In genomic region chr14:105385322-105385637, GRCh38 we compare ENCODE assay signal across 17 cellular contexts. TPM values are rescaled to one million over a fixed set of nuclear protein-coding genes. Genes with fewer than 3 reads are reported as not detected.
DNase-seq lines count a peak whose midpoint lies in the region; ATAC-seq, FAIRE-seq and TF ChIP-seq lines count a peak whose summit lies in the region.
"Had no signal": no experiment of that assay in that cellular context is flagged by ENCODE, and none has a peak within 500 bp of the region (broad histone marks: within the 10 kb centered on the region; RNA-seq: fewer than 3 reads in every experiment).

No MANE protein-coding gene starts in this region.

- H3K36me3 ChIP-seq in heart left ventricle (peaks cover 0 to 80% (median 47%) of the 10 kb centered on the region in 9 donors), heart right ventricle (peaks cover 0 to 89% (median 10%) of the 10 kb centered on the region in 9 donors), RWPE2 (ENCODE audit: low read depth) (peaks cover 13% of the 10 kb centered on the region), kidney (ENCODE audit: control insufficient read depth in 1 of 2, insufficient read depth in 2 of 2, low read length in 2 of 2) (peaks cover 5 to 17% of the 10 kb centered on the region in 2 donors), upper lobe of left lung (peaks cover 6 to 68% (median 57%) of the 10 kb centered on the region in 4 donors)

- TF ChIP-seq POLR2A in heart left ventricle (IDR thresholded peaks at IDR 0.05) (no peak), upper lobe of left lung (IDR thresholded peaks at IDR 0.05) (no peak)

- no peak for ATAC-seq in heart left ventricle
- ATAC-seq in heart right ventricle: no peak
- no peak for ATAC-seq in RWPE2 (ENCODE audit: low read depth)
- ATAC-seq in upper lobe of left lung (ENCODE audit: low FRiP score in 2 of 2): no peak
- ATAC-seq: GM12878 had no signal

- intact Hi-C loops in heart left ventricle (cut with DNase I): no loop called here
- intact Hi-C loops in heart right ventricle (cut with DNase I): no loop called here
- intact Hi-C loops in kidney (cut with DNase I): no loop called here

- 92 to 96% (median 95%) methylated on average over 11 to 19 of the region's 19 CpGs for WGBS in heart left ventricle, 4 donors
- WGBS in heart right ventricle, 2 donors: 95 to 96% methylated on average over 19 of the region's 19 CpGs
- WGBS in upper lobe of left lung, 2 donors: 96% methylated on average over 5 to 19 of the region's 19 CpGs

- DNase-seq in heart left ventricle (peak in 3 of 5 donors; percentile 15 to 46 (median 21)), heart right ventricle (no peak), RWPE2 (ENCODE audit: low spot score) (peak; percentile 70), kidney (peak; percentile 56), upper lobe of left lung (peak; percentile 18 to 78), NCI-H1694 (lab: John Stamatoyannopoulos, UW) (no peak), KG1 (lab: John Stamatoyannopoulos, UW) (no peak)
- DNase-seq: ACHN, Calu3, DMS 273 treated with DMSO at 0.1 percent for 48 hours, GOT3, HCEC 1CT, HFFc6 had no signal

- H3K4me3 ChIP-seq in heart left ventricle (no peak overlapping the region), heart right ventricle (no peak overlapping the region), RWPE2 (ENCODE audit: severe bottlenecking) (no peak overlapping the region), kidney (ENCODE audit: low read length in 2 of 2) (no peak overlapping the region), upper lobe of left lung (no peak overlapping the region)
- H3K4me3 ChIP-seq: GM12878 had no signal

- no peaks in the 10 kb centered on the region for H3K9me3 ChIP-seq in heart left ventricle
- H3K9me3 ChIP-seq in heart right ventricle: no peaks in the 10 kb centered on the region
- no peaks in the 10 kb centered on the region for H3K9me3 ChIP-seq in RWPE2 (ENCODE audit: severe bottlenecking)
- no peaks in the 10 kb centered on the region for H3K9me3 ChIP-seq in kidney (ENCODE audit: control insufficient read depth in 1 of 2, low read length in 2 of 2)
- H3K9me3 ChIP-seq in upper lobe of left lung: no peaks in the 10 kb centered on the region

- H3K4me1 ChIP-seq in heart left ventricle: peaks cover 0 to 32% (median 0%) of the 10 kb centered on the region in 12 donors
- H3K4me1 ChIP-seq in heart right ventricle: peaks cover 0 to 32% (median 0%) of the 10 kb centered on the region in 9 donors
- no peaks in the 10 kb centered on the region for H3K4me1 ChIP-seq in RWPE2 (ENCODE audit: insufficient read depth, poor library complexity, severe bottlenecking)
- no peaks in the 10 kb centered on the region for H3K4me1 ChIP-seq in kidney (ENCODE audit: control insufficient read depth in 1 of 2, insufficient read depth in 1 of 2, low read depth in 1 of 2, low read length in 2 of 2)
- peaks cover 0 to 14% (median 6%) of the 10 kb centered on the region in 4 donors for H3K4me1 ChIP-seq in upper lobe of left lung

- H3K9ac ChIP-seq in kidney (ENCODE audit: low read length in 2 of 2): no peak overlapping the region

- no peak for TF ChIP-seq EP300 in upper lobe of left lung (IDR thresholded peaks at IDR 0.05)

- TF ChIP-seq CTCF in heart left ventricle (IDR thresholded peaks at IDR 0.05) (no peak), heart right ventricle (IDR thresholded peaks at IDR 0.05) (no peak), RWPE2 (IDR thresholded peaks at IDR 0.05; ENCODE audit: poor library complexity, severe bottlenecking) (no peak), kidney (IDR thresholded peaks at IDR 0.05; ENCODE audit: borderline replicate concordance, extremely low read depth, insufficient read depth) (no peak), upper lobe of left lung (IDR thresholded peaks at IDR 0.05) (no peak)

- FAIRE-seq in kidney (lab: Jason Lieb, UNC): no peak
- FAIRE-seq: GM12878, GM18507 had no signal

- H3K27ac ChIP-seq in heart left ventricle (peak overlapping the region in 1 of 12 donors; percentile 18), heart right ventricle (peak overlapping the region in 1 of 10 donors; percentile 56), RWPE2 (ENCODE audit: poor library complexity, severe bottlenecking) (no peak overlapping the region), kidney (ENCODE audit: low read depth in 2 of 2, low read length in 2 of 2) (no peak overlapping the region), upper lobe of left lung (no peak overlapping the region)

- H3K27me3 ChIP-seq in heart left ventricle (no peaks in the 10 kb centered on the region), heart right ventricle (no peaks in the 10 kb centered on the region), RWPE2 (ENCODE audit: insufficient read depth, poor library complexity, severe bottlenecking) (no peaks in the 10 kb centered on the region), upper lobe of left lung (no peaks in the 10 kb centered on the region)

RNA-seq across cellular contexts. Expression of gene TEX22, which starts 13.1 kb away (rescaled TPM):
- total RNA-seq in heart left ventricle (1 to 10 TPM in 1 of 9 donors, under 1 TPM in 6, not detected in 2; 0.14 to 1.8 (median 0.82) TPM), heart right ventricle (1 to 10 TPM in 4 of 10 donors, under 1 TPM in 4, not detected in 2; 0.42 to 2.0 (median 1.00) TPM), kidney (3.3 TPM), upper lobe of left lung (1 to 10 TPM in 3 of 6 donors, not detected in 3; 1.2 to 2.1 (median 1.9) TPM)
- polyA plus RNA-seq in heart left ventricle (under 1 TPM in 1 of 2 donors, not detected in 1; 0.06 TPM), heart right ventricle (under 1 TPM; 0.07 to 0.22 TPM), kidney (ENCODE audit: insufficient read depth, low read depth, low replicate concordance) (1.5 TPM)
- total RNA-seq: A172, HT1080 had no signal

RNA-seq across cellular contexts. Expression of gene MTA1, which starts 34.3 kb away (rescaled TPM):
- 100 to 1,000 TPM in 7 of 9 donors, 10 to 100 TPM in 2; 71.8 to 169 (median 109) TPM for total RNA-seq in heart left ventricle
- polyA plus RNA-seq in heart left ventricle: 100 to 1,000 TPM; 103 to 191 TPM
- total RNA-seq in heart right ventricle: 100 to 1,000 TPM; 104 to 209 (median 133) TPM
- polyA plus RNA-seq in heart right ventricle: 100 to 1,000 TPM in 1 of 2 donors, 10 to 100 TPM in 1; 94.4 to 250 TPM
- 112 TPM for total RNA-seq in kidney
- polyA plus RNA-seq in kidney (ENCODE audit: insufficient read depth, low read depth, low replicate concordance): 30.4 TPM
- total RNA-seq in upper lobe of left lung: 100 to 1,000 TPM in 2 of 6 donors, 10 to 100 TPM in 4; 64.8 to 315 (median 94.9) TPM

Comparison
In these comparisons a context has a peak if more than half of its experiments do, and no peak if none do; other contexts are left out.
1. DNase-seq: peak in heart left ventricle (3 of 5), RWPE2 (single experiment), kidney (single experiment) and upper lobe of left lung (2 of 2); none in heart right ventricle (0 of 2), NCI-H1694 (single experiment) and KG1 (single experiment).